Comparison of ENCODE assay signal across 1 cellular context in the genomic region with DNA sequence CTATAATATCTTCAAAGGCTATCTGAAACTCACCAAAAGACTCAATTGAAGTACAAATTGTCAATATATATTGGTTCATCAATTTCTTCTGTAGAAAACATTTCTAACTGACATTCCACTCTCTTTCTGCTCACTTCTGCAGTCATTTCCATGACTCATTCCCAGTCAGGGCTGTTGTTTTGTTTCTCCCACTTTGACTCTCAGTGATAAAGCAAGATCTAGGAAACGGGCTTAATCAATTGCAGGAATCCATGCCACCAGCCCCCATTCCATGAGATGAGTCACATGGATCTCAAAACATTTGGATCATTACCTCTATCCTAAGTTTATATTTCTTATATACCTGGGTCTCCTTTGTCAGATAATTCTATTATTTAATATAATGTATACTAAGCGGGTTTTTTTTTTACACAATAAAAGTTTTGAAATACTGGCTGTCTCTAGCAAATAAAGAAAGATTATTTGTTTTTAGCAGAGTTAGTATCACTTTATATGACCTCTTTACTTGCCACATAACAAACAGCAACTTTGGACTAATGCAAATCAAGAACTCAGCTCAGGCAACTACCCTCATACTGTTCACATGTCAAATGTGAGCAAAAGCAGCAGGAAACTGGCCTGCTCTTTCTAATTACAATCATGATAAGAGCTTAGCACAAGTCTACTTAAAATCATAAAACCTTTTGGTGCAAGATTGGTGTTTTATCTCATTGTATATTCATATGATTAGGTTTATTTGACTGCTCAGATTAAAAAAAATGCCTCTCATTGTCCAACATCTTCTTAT.
TF ChIP-seq lines count a peak whose summit lies in the region.

No MANE protein-coding gene starts in this region.

TF ChIP-seq in IMR-90, 13 proteins besides CTCF, POLR2A, EP300 and RAD21 (continued from another document):
- TF ChIP-seq CEBPB (IDR thresholded peaks at IDR 0.05; ENCODE audit: low read depth, low read length) (no peak), MAZ (IDR thresholded peaks at IDR 0.05; ENCODE audit: borderline replicate concordance, low read depth, low read length) (no peak), RFX5 (IDR thresholded peaks at IDR 0.05; ENCODE audit: low read depth, low read length) (no peak), FOS (IDR thresholded peaks at IDR 0.05; ENCODE audit: low read depth, low read length) (no peak)
- TF ChIP-seq, protein P1, sequence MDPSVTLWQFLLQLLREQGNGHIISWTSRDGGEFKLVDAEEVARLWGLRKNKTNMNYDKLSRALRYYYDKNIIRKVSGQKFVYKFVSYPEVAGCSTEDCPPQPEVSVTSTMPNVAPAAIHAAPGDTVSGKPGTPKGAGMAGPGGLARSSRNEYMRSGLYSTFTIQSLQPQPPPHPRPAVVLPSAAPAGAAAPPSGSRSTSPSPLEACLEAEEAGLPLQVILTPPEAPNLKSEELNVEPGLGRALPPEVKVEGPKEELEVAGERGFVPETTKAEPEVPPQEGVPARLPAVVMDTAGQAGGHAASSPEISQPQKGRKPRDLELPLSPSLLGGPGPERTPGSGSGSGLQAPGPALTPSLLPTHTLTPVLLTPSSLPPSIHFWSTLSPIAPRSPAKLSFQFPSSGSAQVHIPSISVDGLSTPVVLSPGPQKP (IDR thresholded peaks at IDR 0.05; ENCODE audit: borderline replicate concordance, low read depth, low read length): no peak
TF ChIP-seq in IMR-90: peak in this region for 0.
